Comparison of ENCODE assay signal across 8 cellular contexts in genomic region chr20:63102720-63103375, GRCh38.
A peak's percentile ranks its signal among the peaks of the same experiment; 100 is the strongest.
DNase-seq lines count a peak whose midpoint lies in the region; ATAC-seq, FAIRE-seq and TF ChIP-seq lines count a peak whose summit lies in the region.

No MANE protein-coding gene starts in this region.

- no peak overlapping the region for H4K91ac ChIP-seq in neuronal stem cell (ENCODE audit: low read depth, low read length, poor library complexity)

- no peak overlapping the region for H3K4ac ChIP-seq in neuronal stem cell (ENCODE audit: low read length)

- no peak for TF ChIP-seq EP300 in stomach (IDR thresholded peaks at IDR 0.05)

- peaks cover 4 to 9% of the 10 kb centered on the region in 2 donors for H3K4me1 ChIP-seq in neuronal stem cell (ENCODE audit: control insufficient read depth in 2 of 2, insufficient read depth in 1 of 2, low read depth in 1 of 2, low read length in 2 of 2)
- peaks cover 16 to 27% (median 21%) of the 10 kb centered on the region in 4 donors for H3K4me1 ChIP-seq in stomach

- no peak overlapping the region for H3K4me3 ChIP-seq in fibroblast of mammary gland (ENCODE audit: control insufficient read depth, low read depth, low read length)
- no peak overlapping the region for H3K4me3 ChIP-seq in neuronal stem cell (ENCODE audit: low read length in 2 of 2)
- peak overlapping the region; percentile 62 to 82 (median 66) for H3K4me3 ChIP-seq in stomach

- H2AK5ac ChIP-seq in neuronal stem cell (ENCODE audit: low read depth, low read length): no peak overlapping the region

- H3K14ac ChIP-seq in neuronal stem cell (ENCODE audit: low read length): no peak overlapping the region

- H3K27ac Mint-ChIP-seq in activated CD8-positive, alpha-beta memory T cell treated with anti-CD3 and anti-CD28 coated beads, Interleukin-2, amount 10 ng/mL, durations not matched to agents 7 days and 5 days: peak overlapping the region; percentile 82

- FAIRE-seq in HTR-8/SVneo (lab: Jason Lieb, UNC): no peak

- TF ChIP-seq POLR2A in stomach (IDR thresholded peaks at IDR 0.05): no peak

- intact Hi-C loops in stomach (cut with DNase I; ENCODE audit: low total_unique reads): no loop called here

- no peaks in the 10 kb centered on the region for H3K79me1 ChIP-seq in neuronal stem cell (ENCODE audit: low read depth, low read length)

- no peak overlapping the region for H2BK12ac ChIP-seq in neuronal stem cell (ENCODE audit: low read length)

- peak overlapping the region; percentile 52 for H3K18ac ChIP-seq in neuronal stem cell (ENCODE audit: low read length)

- H3K9me3 Mint-ChIP-seq in activated CD8-positive, alpha-beta memory T cell treated with anti-CD3 and anti-CD28 coated beads, Interleukin-2, amount 10 ng/mL, durations not matched to agents 7 days and 5 days (ENCODE audit: low read depth): no peaks in the 10 kb centered on the region

- H2BK5ac ChIP-seq in neuronal stem cell (ENCODE audit: low read length): no peak overlapping the region

- peak overlapping the region; percentile 74 for H3K4me3 Mint-ChIP-seq in activated CD8-positive, alpha-beta memory T cell treated with anti-CD3 and anti-CD28 coated beads, Interleukin-2, amount 10 ng/mL, durations not matched to agents 7 days and 5 days

- TF ChIP-seq CTCF in fibroblast of mammary gland (conservative IDR thresholded peaks at IDR 0.05; ENCODE audit: control insufficient read depth, insufficient read depth, low read depth, low read length) (no peak), stomach (IDR thresholded peaks at IDR 0.05) (no peak)

- no peak overlapping the region for H3K9ac ChIP-seq in neuronal stem cell (ENCODE audit: low read depth, low read length, poor library complexity)

- no peak overlapping the region for H2BK15ac ChIP-seq in neuronal stem cell (ENCODE audit: low read length)

- H3K36me3 ChIP-seq in neuronal stem cell (replicated peaks in 1 of 2; ENCODE audit: control insufficient read depth in 2 of 2, insufficient read depth in 2 of 2, low read length in 2 of 2): no peaks in the 10 kb centered on the region
- no peaks in the 10 kb centered on the region for H3K36me3 ChIP-seq in stomach

- H3K4me1 Mint-ChIP-seq in activated CD8-positive, alpha-beta memory T cell treated with anti-CD3 and anti-CD28 coated beads, Interleukin-2, amount 10 ng/mL, durations not matched to agents 7 days and 5 days: peaks cover 7% of the 10 kb centered on the region

- no peak overlapping the region for H2BK120ac ChIP-seq in neuronal stem cell (ENCODE audit: low read depth, low read length)

- H3K23ac ChIP-seq in neuronal stem cell (ENCODE audit: low read depth, low read length, poor library complexity): peak overlapping the region; percentile 38

- peaks cover 14 to 47% (median 37%) of the 10 kb centered on the region in 3 experiments for H3K27me3 ChIP-seq in neuronal stem cell (ENCODE audit: control insufficient read depth in 3 of 3, insufficient read depth in 3 of 3, low read depth in 1 of 3, low read length in 3 of 3)
- H3K27me3 ChIP-seq in stomach: peaks cover 0 to 49% (median 13%) of the 10 kb centered on the region in 3 donors

- H2AFZ ChIP-seq in neuronal stem cell (ENCODE audit: low read length): peak overlapping the region; percentile 86

- H3K9me3 ChIP-seq in neuronal stem cell (replicated peaks in 1 of 2; ENCODE audit: control insufficient read depth in 2 of 2, insufficient read depth in 1 of 2, low read depth in 1 of 2, low read length in 2 of 2) (peaks cover 0 to 4% of the 10 kb centered on the region in 2 donors), stomach (peaks cover 0 to 2% (median 2%) of the 10 kb centered on the region in 4 donors)

- no CpG with 5 or more reads among the region's 56 CpGs for WGBS in neuronal stem cell (ENCODE audit: extremely low coverage in 2 of 2, insufficient read length in 2 of 2, insufficient replicate concordance in 1 of 2), 2 donors
- 4 to 7% (median 5%) methylated on average over 20 to 56 of the region's 56 CpGs for WGBS in stomach, 5 donors

- H3K27ac ChIP-seq in neuronal stem cell (replicated peaks; ENCODE audit: low read length) (no peak overlapping the region), stomach (peak overlapping the region in 3 of 5 donors; percentile 73 to 86 (median 76))

- no peaks in the 10 kb centered on the region for H3K36me3 Mint-ChIP-seq in activated CD8-positive, alpha-beta memory T cell treated with anti-CD3 and anti-CD28 coated beads, Interleukin-2, amount 10 ng/mL, durations not matched to agents 7 days and 5 days

- H3K27me3 Mint-ChIP-seq in activated CD8-positive, alpha-beta memory T cell treated with anti-CD3 and anti-CD28 coated beads, Interleukin-2, amount 10 ng/mL, durations not matched to agents 7 days and 5 days: no peaks in the 10 kb centered on the region

- H4K8ac ChIP-seq in neuronal stem cell (ENCODE audit: low read depth, low read length): no peak overlapping the region

- peak; percentile 65 for ATAC-seq in activated CD8-positive, alpha-beta memory T cell treated with anti-CD3 and anti-CD28 coated beads, Interleukin-2, amount 10 ng/mL, durations not matched to agents 7 days and 5 days
- no peak for ATAC-seq in HG02642 (IDR thresholded peaks at IDR 0.05; ENCODE audit: poor library complexity, unreplicated experiment)

- CTCF ChIA-PET in activated CD8-positive, alpha-beta memory T cell treated with anti-CD3 and anti-CD28 coated beads, Interleukin-2, amount 10 ng/mL, durations not matched to agents 7 days and 5 days (lab: Charles Lee): interaction anchor here (1.0 to 1.1 kb wide), 2 partner anchors 31 to 183 kb away, joined by 3 read pairs; no protein-coding TSS in a partner anchor

- peak overlapping the region; percentile 66 for H3K4me2 ChIP-seq in neuronal stem cell (ENCODE audit: insufficient read depth, low read length, poor library complexity, severe bottlenecking)

- DNase-seq in Ammon's horn (ENCODE audit: low spot score) (peak; percentile 61), HTR-8/SVneo (ENCODE audit: insufficient read length, low spot score) (peak; percentile 57), fibroblast of mammary gland (ENCODE audit: low read depth) (peak; percentile 10), neuronal stem cell (ENCODE audit: low spot score) (no peak), stomach (peak; percentile 29), NCI-H1930 (lab: John Stamatoyannopoulos, UW) (no peak)
- DNase-seq in activated CD8-positive, alpha-beta memory T cell treated with anti-CD3 and anti-CD28 coated beads, Interleukin-2, amount 10 ng/mL, durations not matched to agents 7 days and 5 days: peak; percentile 80

Comparison
In these comparisons a context has a peak if more than half of its experiments do, and no peak if none do; other contexts are left out.
1. DNase-seq: peak in Ammon's horn (single experiment), HTR-8/SVneo (single experiment), activated CD8-positive, alpha-beta memory T cell treated with anti-CD3 and anti-CD28 coated beads, Interleukin-2, amount 10 ng/mL, durations not matched to agents 7 days and 5 days (single experiment), fibroblast of mammary gland (single experiment) and stomach (single experiment); none in neuronal stem cell (single experiment) and NCI-H1930 (0 of 2).
2. H3K4me3 ChIP-seq: peak in stomach (4 of 4); none in fibroblast of mammary gland (single experiment) and neuronal stem cell (0 of 2).